Comparison of ENCODE assay signal across 21 cellular contexts in genomic region chr9:132749316-132749715, GRCh38.
"Had no signal": no experiment of that assay in that cellular context is flagged by ENCODE, and none has a peak within 500 bp of the region (broad histone marks: within the 10 kb centered on the region; RNA-seq: fewer than 3 reads in every experiment).

No MANE protein-coding gene starts in this region.

- ATAC-seq: gastroesophageal sphincter; left cardiac atrium; lower lobe of right lung; natural killer cell treated with Interleukin-12 subunit alpha and Interleukin-12 subunit beta and Interleukin-15 and Interleukin-18, amount 100 ng/mL, for 72 hours; psoas muscle; sciatic nerve had no signal

- H3K36me3 Mint-ChIP-seq: memory B cell; natural killer cell treated with Interleukin-12 subunit alpha and Interleukin-12 subunit beta and Interleukin-15 and Interleukin-18, amount 100 ng/mL, for 72 hours; type B pancreatic cell had no signal

- H3K9me3 Mint-ChIP-seq: memory B cell; natural killer cell treated with Interleukin-12 subunit alpha and Interleukin-12 subunit beta and Interleukin-15 and Interleukin-18, amount 100 ng/mL, for 72 hours; type B pancreatic cell had no signal

- H3K9me3 ChIP-seq: esophagus squamous epithelium, gastroesophageal sphincter, left ventricle myocardium inferior, lower lobe of right lung, psoas muscle, thyroid gland, uterus had no signal

- H3K4me1 ChIP-seq: psoas muscle, uterus had no signal

- H3K27ac ChIP-seq: epithelial cell of prostate, esophagus squamous epithelium, gastroesophageal sphincter, left ventricle myocardium inferior, lower lobe of right lung, parathyroid adenoma, psoas muscle, skin epidermis, thyroid gland, uterus had no signal

- H3K4me3 Mint-ChIP-seq: memory B cell; natural killer cell treated with Interleukin-12 subunit alpha and Interleukin-12 subunit beta and Interleukin-15 and Interleukin-18, amount 100 ng/mL, for 72 hours; type B pancreatic cell had no signal

- H3K36me3 ChIP-seq: esophagus squamous epithelium, gastroesophageal sphincter, left ventricle myocardium inferior, lower lobe of right lung, thyroid gland, uterus had no signal

- H3K27me3 ChIP-seq: thyroid gland had no signal

- H3K27ac Mint-ChIP-seq: memory B cell; natural killer cell treated with Interleukin-12 subunit alpha and Interleukin-12 subunit beta and Interleukin-15 and Interleukin-18, amount 100 ng/mL, for 72 hours; type B pancreatic cell had no signal

- DNase-seq: effector CD4-positive, alpha-beta T cell; esophagus squamous epithelium; foreskin fibroblast; glutamatergic neuron; left cardiac atrium; left ventricle myocardium inferior; lower lobe of right lung; midbrain; psoas muscle; stimulated activated CD4-positive, alpha-beta T cell treated with anti-CD3 and anti-CD28 coated beads, Interleukin-12 subunit alpha, Interleukin-12 subunit beta, amount 100 ng/mL, for 4 hours; stimulated activated naive CD4-positive, alpha-beta T cell treated with Interleukin-2 at 50 U/mL for 16 hours; thyroid gland; uterus had no signal

- H3K4me3 ChIP-seq: esophagus squamous epithelium, gastroesophageal sphincter, left ventricle myocardium inferior, lower lobe of right lung, psoas muscle, skin epidermis, thyroid gland, uterus had no signal
